In genomic region chr6:168784426-168784825, GRCh38 we compare ENCODE assay signal across 19 cellular contexts.
"Had no signal": no experiment of that assay in that cellular context is flagged by ENCODE, and none has a peak within 500 bp of the region (broad histone marks: within the 10 kb centered on the region; RNA-seq: fewer than 3 reads in every experiment).

No MANE protein-coding gene starts in this region.

- H3K36me3 ChIP-seq: SJSA1 had no signal

- H3K27ac ChIP-seq: SJSA1, SK-N-MC had no signal

- H3K4me1 ChIP-seq: SJSA1 had no signal

- H3K27me3 ChIP-seq: SJSA1 had no signal

- H3K4me3 ChIP-seq: SJSA1, SK-N-MC had no signal

- DNase-seq: KBM-7, MV-4-11, NCI-H1092, NCI-H1105 treated with DMSO at 0.1 percent for 48 hours, NCI-H1417 treated with DMSO at 0.1 percent for 48 hours, NCI-H146, NCI-H1694 treated with DMSO at 0.1 percent for 48 hours, NCI-H1930, NCI-H2081, NCI-H2107, NCI-H2227 treated with DMSO at 0.1 percent for 48 hours, NCI-H524, NCI-H526 treated with DMSO at 0.1 percent for 48 hours, NCI-H748 treated with DMSO at 0.1 percent for 48 hours, Right ventricle myocardium superior, RPMI8226, SIG-M5 had no signal
